ENCODE assay signal across 11 cellular contexts in genomic region chr10:79142522-79143309, GRCh38.
DNase-seq lines count a peak whose midpoint lies in the region; ATAC-seq and TF ChIP-seq lines count a peak whose summit lies in the region.
"Had no signal": no experiment of that assay in that cellular context is flagged by ENCODE, and none has a peak within 500 bp of the region (broad histone marks: within the 10 kb centered on the region; RNA-seq: fewer than 3 reads in every experiment).

No MANE protein-coding gene starts in this region.

- peaks cover 9% of the 10 kb centered on the region; the same call in 1 of the 2 replicates for H3K36me3 Mint-ChIP-seq in WTC11

- H3K27me3 ChIP-seq in heart right ventricle (no peaks in the 10 kb centered on the region), left lung (no peaks in the 10 kb centered on the region), uterus (no peaks in the 10 kb centered on the region)

- no peaks in the 10 kb centered on the region for H3K27me3 Mint-ChIP-seq in WTC11 (ENCODE audit: low read depth)

- TF ChIP-seq CTCF in heart right ventricle (IDR thresholded peaks at IDR 0.05): peak in 1 of 9 donors; percentile 26
- TF ChIP-seq CTCF in WTC11 (IDR thresholded peaks at IDR 0.05): no peak
- no peak for TF ChIP-seq CTCF in left lung (IDR thresholded peaks at IDR 0.05)
- TF ChIP-seq CTCF in uterus (IDR thresholded peaks at IDR 0.05): no peak

- peak overlapping the region in 9 of 10 donors; percentile 23 to 97 (median 91) for H3K27ac ChIP-seq in heart right ventricle
- peak overlapping the region; percentile 25 to 53 for H3K27ac ChIP-seq in left lung
- peak overlapping the region; percentile 93 to 94 for H3K27ac ChIP-seq in uterus

- DNase-seq in heart right ventricle (no peak), Right ventricle myocardium superior (no peak), WTC11 (ENCODE audit: low spot score) (no peak), left lung (no peak), uterus (no peak), NCI-H2196 (lab: John Stamatoyannopoulos, UW; ENCODE audit: unreplicated experiment) (no peak), NCI-H2107 treated with DMSO at 0.1 percent for 48 hours (lab: John Stamatoyannopoulos, UW; ENCODE audit: unreplicated experiment) (no peak)
- DNase-seq: AML-193, NCI-H526, retina had no signal

- H3K36me3 ChIP-seq in heart right ventricle (peaks cover 0 to 49% (median 19%) of the 10 kb centered on the region in 9 donors), left lung (peaks cover 0 to 31% of the 10 kb centered on the region in 2 donors), uterus (no peaks in the 10 kb centered on the region)

- intact Hi-C loops in heart right ventricle (cut with DNase I): loop anchor here in 2 of 10 donors (5.0 kb wide), 2 partner anchors 60 to 70 kb away; no protein-coding TSS in a partner anchor
- intact Hi-C loops in Right ventricle myocardium superior (cut with DNase I): no loop called here
- intact Hi-C loops in left lung (cut with DNase I): loop anchor here in 1 of 2 donors (10.0 kb wide), 1 partner anchor 68 kb away; no protein-coding TSS in a partner anchor
- intact Hi-C loops in uterus (cut with DNase I; ENCODE audit: low total_unique reads): no loop called here

- ATAC-seq in heart right ventricle (no peak), Right ventricle myocardium superior (ENCODE audit: poor library complexity) (no peak), WTC11 (peak; percentile 34), left lung (no peak), HG02798 (IDR thresholded peaks at IDR 0.05; ENCODE audit: poor library complexity, unreplicated experiment) (no peak)

- no peaks in the 10 kb centered on the region for H3K9me3 Mint-ChIP-seq in WTC11

- no peak for TF ChIP-seq POLR2A in uterus (IDR thresholded peaks at IDR 0.05)

- CTCF ChIA-PET in WTC11 (lab: Charles Lee): interaction anchor here (0.7 to 3.4 kb wide), 12 partner anchors 9 to 168 kb away, joined by 3 to 22 read pairs (median 4); no protein-coding TSS in a partner anchor

- 79 to 83% methylated on average over 13 of the region's 13 CpGs for WGBS in heart right ventricle, 2 donors

- no peaks in the 10 kb centered on the region for H3K9me3 ChIP-seq in heart right ventricle
- no peaks in the 10 kb centered on the region for H3K9me3 ChIP-seq in left lung
- no peaks in the 10 kb centered on the region for H3K9me3 ChIP-seq in uterus

- H3K4me3 ChIP-seq in heart right ventricle (no peak overlapping the region), left lung (no peak overlapping the region), uterus (no peak overlapping the region)

- H3K4me1 Mint-ChIP-seq in WTC11: peaks cover 61% of the 10 kb centered on the region

- POLR2A ChIA-PET in WTC11 (lab: Charles Lee): interaction anchor here (0.8 to 0.9 kb wide), 2 partner anchors 9 to 35 kb away, joined by 3 read pairs; no protein-coding TSS in a partner anchor

- no peak overlapping the region for H3K4me3 Mint-ChIP-seq in WTC11

- peaks cover 79 to 100% (median 100%) of the 10 kb centered on the region in 9 donors for H3K4me1 ChIP-seq in heart right ventricle
- H3K4me1 ChIP-seq in left lung: peaks cover 56 to 96% of the 10 kb centered on the region in 2 donors
- H3K4me1 ChIP-seq in uterus: peaks cover 39 to 51% of the 10 kb centered on the region in 2 donors

- H3K27ac Mint-ChIP-seq in WTC11: peak overlapping the region; percentile 69

TF ChIP-seq in WTC11, 78 proteins besides CTCF, POLR2A, EP300 and RAD21:
- TF ChIP-seq ESRRA (CRISPR knock-in tag; IDR thresholded peaks at IDR 0.05; ENCODE audit: borderline replicate concordance) (no peak), MLX (CRISPR knock-in tag; IDR thresholded peaks at IDR 0.05) (no peak), USF2 (CRISPR knock-in tag; IDR thresholded peaks at IDR 0.05) (no peak), ZNF416 (CRISPR knock-in tag; IDR thresholded peaks at IDR 0.05) (no peak), CREM (CRISPR knock-in tag; IDR thresholded peaks at IDR 0.05) (no peak), ZBTB21 (CRISPR knock-in tag; IDR thresholded peaks at IDR 0.05; ENCODE audit: borderline replicate concordance) (no peak), NR1H2 (CRISPR knock-in tag; IDR thresholded peaks at IDR 0.05) (no peak), EMX1 (CRISPR knock-in tag; IDR thresholded peaks at IDR 0.05) (no peak), TP53 (CRISPR knock-in tag; IDR thresholded peaks at IDR 0.05) (no peak), SMAD4 (CRISPR knock-in tag; IDR thresholded peaks at IDR 0.05) (no peak), TCF7 (CRISPR knock-in tag; IDR thresholded peaks at IDR 0.05; ENCODE audit: low read depth) (no peak), ZNF219 (CRISPR knock-in tag; IDR thresholded peaks at IDR 0.05; ENCODE audit: borderline replicate concordance) (no peak), STAT6 (CRISPR knock-in tag; conservative IDR thresholded peaks at IDR 0.05; ENCODE audit: low read depth) (no peak), E2F4 (CRISPR knock-in tag; IDR thresholded peaks at IDR 0.05; ENCODE audit: borderline replicate concordance, low read depth) (no peak), RORB (CRISPR knock-in tag; IDR thresholded peaks at IDR 0.05) (no peak)

Comparison
In these comparisons a context has a peak if more than half of its experiments do, and no peak if none do; other contexts are left out.
1. H3K27ac ChIP-seq: peak in every context shown above with its lines; median percentile 94 in uterus; 91 in heart right ventricle; 39 in left lung.